Comparison of ENCODE assay signal across 1 cellular context in the genomic region with DNA sequence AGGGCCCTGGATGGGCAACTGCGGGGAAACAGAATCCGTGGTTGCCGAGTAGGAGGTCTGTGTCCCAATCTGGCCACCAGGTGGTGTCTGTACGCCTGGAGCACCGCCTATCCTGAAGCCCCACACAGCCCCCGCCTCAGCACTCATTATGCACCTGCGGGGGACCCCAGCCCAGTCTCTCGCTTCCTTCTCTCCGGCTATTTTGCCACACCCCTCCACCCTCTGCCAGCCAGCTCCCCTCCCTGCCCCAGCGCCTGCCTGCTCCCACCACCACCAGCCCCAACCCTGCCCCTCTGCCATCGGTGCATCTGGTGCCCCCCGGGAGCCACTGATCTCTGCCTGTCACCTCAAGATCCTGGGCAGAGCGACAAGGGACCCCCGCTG.
A peak's percentile ranks its signal among the peaks of the same experiment; 100 is the strongest.
TF ChIP-seq lines count a peak whose summit lies in the region.

No MANE protein-coding gene starts in this region.

TF ChIP-seq in HepG2, 621 proteins besides CTCF, POLR2A, EP300 and RAD21 (continued from another document and continues in another):
- TF ChIP-seq ZBTB43 (CRISPR knock-in tag; conservative IDR thresholded peaks at IDR 0.05) (no peak), SNAPC4 (CRISPR knock-in tag; IDR thresholded peaks at IDR 0.05) (no peak), ZNF225 (CRISPR knock-in tag; IDR thresholded peaks at IDR 0.05) (no peak), ZNF296 (CRISPR knock-in tag; conservative IDR thresholded peaks at IDR 0.05) (no peak), ZBTB21 (CRISPR knock-in tag; IDR thresholded peaks at IDR 0.05) (no peak), RBM22 (optimal IDR thresholded peaks at IDR 0.05; ENCODE audit: low read length) (peak; percentile 78), NONO (IDR thresholded peaks at IDR 0.05) (no peak), NONO (CRISPR knock-in tag; conservative IDR thresholded peaks at IDR 0.05) (no peak), POLR2G (IDR thresholded peaks at IDR 0.05; ENCODE audit: low read depth, low read length) (peak; percentile 63; the same call in 1 of the 2 replicates), LRRFIP1 (CRISPR knock-in tag; conservative IDR thresholded peaks at IDR 0.05) (no peak), GATA4 (IDR thresholded peaks at IDR 0.05; ENCODE audit: borderline replicate concordance, low read depth) (no peak), NCOA1 (CRISPR knock-in tag; IDR thresholded peaks at IDR 0.05) (no peak), AKAP8 (CRISPR knock-in tag; IDR thresholded peaks at IDR 0.05) (no peak), ZNF556 (CRISPR knock-in tag; IDR thresholded peaks at IDR 0.05; ENCODE audit: borderline replicate concordance) (no peak), ERF (CRISPR knock-in tag; IDR thresholded peaks at IDR 0.05) (no peak), CENPBD1 (CRISPR knock-in tag; IDR thresholded peaks at IDR 0.05; ENCODE audit: borderline replicate concordance, low read depth) (no peak), ZNF616 (CRISPR knock-in tag; IDR thresholded peaks at IDR 0.05; ENCODE audit: low read depth) (no peak), ZNF567 (CRISPR knock-in tag; IDR thresholded peaks at IDR 0.05; ENCODE audit: borderline replicate concordance) (no peak), TFDP2 (CRISPR knock-in tag; IDR thresholded peaks at IDR 0.05) (no peak), AGO1 (IDR thresholded peaks at IDR 0.05; ENCODE audit: low read depth, low read length, poor library complexity, severe bottlenecking) (peak; percentile 95), PBX3 (CRISPR knock-in tag; IDR thresholded peaks at IDR 0.05; ENCODE audit: borderline replicate concordance) (no peak), ZNF678 (CRISPR knock-in tag; IDR thresholded peaks at IDR 0.05) (no peak), ZNF501 (CRISPR knock-in tag; IDR thresholded peaks at IDR 0.05) (no peak), ZNF672 (CRISPR knock-in tag; IDR thresholded peaks at IDR 0.05) (no peak), SMARCE1 (IDR thresholded peaks at IDR 0.05; ENCODE audit: borderline replicate concordance) (no peak), ZNF253 (CRISPR knock-in tag; IDR thresholded peaks at IDR 0.05; ENCODE audit: borderline replicate concordance) (no peak), HNRNPLL (IDR thresholded peaks at IDR 0.05; ENCODE audit: low read depth, low read length, poor library complexity, severe bottlenecking) (peak; percentile 22)
- TF ChIP-seq, protein P1, sequence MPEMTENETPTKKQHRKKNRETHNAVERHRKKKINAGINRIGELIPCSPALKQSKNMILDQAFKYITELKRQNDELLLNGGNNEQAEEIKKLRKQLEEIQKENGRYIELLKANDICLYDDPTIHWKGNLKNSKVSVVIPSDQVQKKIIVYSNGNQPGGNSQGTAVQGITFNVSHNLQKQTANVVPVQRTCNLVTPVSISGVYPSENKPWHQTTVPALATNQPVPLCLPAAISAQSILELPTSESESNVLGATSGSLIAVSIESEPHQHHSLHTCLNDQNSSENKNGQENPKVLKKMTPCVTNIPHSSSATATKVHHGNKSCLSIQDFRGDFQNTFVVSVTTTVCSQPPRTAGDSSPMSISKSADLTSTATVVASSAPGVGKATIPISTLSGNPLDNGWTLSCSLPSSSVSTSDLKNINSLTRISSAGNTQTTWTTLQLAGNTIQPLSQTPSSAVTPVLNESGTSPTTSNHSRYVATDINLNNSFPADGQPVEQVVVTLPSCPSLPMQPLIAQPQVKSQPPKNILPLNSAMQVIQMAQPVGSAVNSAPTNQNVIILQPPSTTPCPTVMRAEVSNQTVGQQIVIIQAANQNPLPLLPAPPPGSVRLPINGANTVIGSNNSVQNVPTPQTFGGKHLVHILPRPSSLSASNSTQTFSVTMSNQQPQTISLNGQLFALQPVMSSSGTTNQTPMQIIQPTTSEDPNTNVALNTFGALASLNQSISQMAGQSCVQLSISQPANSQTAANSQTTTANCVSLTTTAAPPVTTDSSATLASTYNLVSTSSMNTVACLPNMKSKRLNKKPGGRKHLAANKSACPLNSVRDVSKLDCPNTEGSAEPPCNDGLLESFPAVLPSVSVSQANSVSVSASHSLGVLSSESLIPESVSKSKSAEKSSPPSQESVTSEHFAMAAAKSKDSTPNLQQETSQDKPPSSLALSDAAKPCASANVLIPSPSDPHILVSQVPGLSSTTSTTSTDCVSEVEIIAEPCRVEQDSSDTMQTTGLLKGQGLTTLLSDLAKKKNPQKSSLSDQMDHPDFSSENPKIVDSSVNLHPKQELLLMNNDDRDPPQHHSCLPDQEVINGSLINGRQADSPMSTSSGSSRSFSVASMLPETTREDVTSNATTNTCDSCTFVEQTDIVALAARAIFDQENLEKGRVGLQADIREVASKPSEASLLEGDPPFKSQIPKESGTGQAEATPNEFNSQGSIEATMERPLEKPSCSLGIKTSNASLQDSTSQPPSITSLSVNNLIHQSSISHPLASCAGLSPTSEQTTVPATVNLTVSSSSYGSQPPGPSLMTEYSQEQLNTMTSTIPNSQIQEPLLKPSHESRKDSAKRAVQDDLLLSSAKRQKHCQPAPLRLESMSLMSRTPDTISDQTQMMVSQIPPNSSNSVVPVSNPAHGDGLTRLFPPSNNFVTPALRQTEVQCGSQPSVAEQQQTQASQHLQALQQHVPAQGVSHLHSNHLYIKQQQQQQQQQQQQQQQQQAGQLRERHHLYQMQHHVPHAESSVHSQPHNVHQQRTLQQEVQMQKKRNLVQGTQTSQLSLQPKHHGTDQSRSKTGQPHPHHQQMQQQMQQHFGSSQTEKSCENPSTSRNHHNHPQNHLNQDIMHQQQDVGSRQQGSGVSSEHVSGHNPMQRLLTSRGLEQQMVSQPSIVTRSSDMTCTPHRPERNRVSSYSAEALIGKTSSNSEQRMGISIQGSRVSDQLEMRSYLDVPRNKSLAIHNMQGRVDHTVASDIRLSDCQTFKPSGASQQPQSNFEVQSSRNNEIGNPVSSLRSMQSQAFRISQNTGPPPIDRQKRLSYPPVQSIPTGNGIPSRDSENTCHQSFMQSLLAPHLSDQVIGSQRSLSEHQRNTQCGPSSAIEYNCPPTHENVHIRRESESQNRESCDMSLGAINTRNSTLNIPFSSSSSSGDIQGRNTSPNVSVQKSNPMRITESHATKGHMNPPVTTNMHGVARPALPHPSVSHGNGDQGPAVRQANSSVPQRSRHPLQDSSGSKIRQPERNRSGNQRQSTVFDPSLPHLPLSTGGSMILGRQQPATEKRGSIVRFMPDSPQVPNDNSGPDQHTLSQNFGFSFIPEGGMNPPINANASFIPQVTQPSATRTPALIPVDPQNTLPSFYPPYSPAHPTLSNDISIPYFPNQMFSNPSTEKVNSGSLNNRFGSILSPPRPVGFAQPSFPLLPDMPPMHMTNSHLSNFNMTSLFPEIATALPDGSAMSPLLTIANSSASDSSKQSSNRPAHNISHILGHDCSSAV (CRISPR knock-in tag; IDR thresholded peaks at IDR 0.05; ENCODE audit: borderline replicate concordance), result no peak
- TF ChIP-seq, protein P2, sequence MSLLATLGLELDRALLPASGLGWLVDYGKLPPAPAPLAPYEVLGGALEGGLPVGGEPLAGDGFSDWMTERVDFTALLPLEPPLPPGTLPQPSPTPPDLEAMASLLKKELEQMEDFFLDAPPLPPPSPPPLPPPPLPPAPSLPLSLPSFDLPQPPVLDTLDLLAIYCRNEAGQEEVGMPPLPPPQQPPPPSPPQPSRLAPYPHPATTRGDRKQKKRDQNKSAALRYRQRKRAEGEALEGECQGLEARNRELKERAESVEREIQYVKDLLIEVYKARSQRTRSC (CRISPR knock-in tag; IDR thresholded peaks at IDR 0.05; ENCODE audit: low read depth), result no peak
